ENCODE assay signal across 18 cellular contexts in the genomic region with DNA sequence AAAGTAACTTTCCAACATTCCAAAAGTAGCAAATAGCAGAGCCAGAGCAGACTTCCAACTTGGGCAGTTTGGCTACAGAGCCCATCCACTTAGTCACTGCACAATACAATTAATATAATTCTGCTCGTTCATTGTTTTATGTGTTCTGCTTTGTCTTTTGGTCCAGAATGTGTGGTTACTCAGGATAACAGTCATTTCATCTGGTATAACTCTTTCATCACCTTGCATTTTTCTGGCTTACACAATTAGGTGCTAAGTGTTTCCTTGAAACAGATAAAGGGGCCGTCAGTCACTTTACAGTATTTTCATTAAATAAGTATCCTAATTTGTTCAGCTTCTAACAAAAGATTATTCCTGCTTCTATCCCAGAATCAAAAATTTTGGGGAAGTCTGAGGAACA.
"Had no signal": no experiment of that assay in that cellular context is flagged by ENCODE, and none has a peak within 500 bp of the region (broad histone marks: within the 10 kb centered on the region; RNA-seq: fewer than 3 reads in every experiment).

No MANE protein-coding gene starts in this region.

- H3K4me1 ChIP-seq: breast epithelium, right atrium auricular region, thyroid gland, vagina had no signal

- H3K9me3 ChIP-seq: breast epithelium, right atrium auricular region, thyroid gland, vagina had no signal

- H3K4me2 ChIP-seq: hepatocyte, neural progenitor cell had no signal

- H3K9ac ChIP-seq: neural progenitor cell, parathyroid adenoma had no signal

- H3K27me3 ChIP-seq: breast epithelium, hepatocyte, neural progenitor cell, right atrium auricular region, thyroid gland, vagina had no signal

- H3K36me3 Mint-ChIP-seq: activated CD8-positive, alpha-beta memory T cell treated with anti-CD3 and anti-CD28 coated beads, Interleukin-2, amount 10 ng/mL, durations not matched to agents 7 days and 5 days; activated naive CD8-positive, alpha-beta T cell treated with anti-CD3 and anti-CD28 coated beads for 36 hours; neural progenitor cell had no signal

- FAIRE-seq: colon, small intestine had no signal

- H3K36me3 ChIP-seq: breast epithelium, neural progenitor cell, right atrium auricular region, thyroid gland, vagina had no signal

- H3K9me3 Mint-ChIP-seq: activated naive CD8-positive, alpha-beta T cell treated with anti-CD3 and anti-CD28 coated beads for 36 hours; activated T-cell treated with anti-CD3 and anti-CD28 coated beads, Interleukin-2, amount 50 U/mL, for 24 hours; neural progenitor cell had no signal

- H3K27ac ChIP-seq: breast epithelium, hepatocyte, neural progenitor cell, parathyroid adenoma, right atrium auricular region, thyroid gland, vagina had no signal

- H3K4me3 Mint-ChIP-seq: activated CD8-positive, alpha-beta memory T cell treated with anti-CD3 and anti-CD28 coated beads, Interleukin-2, amount 10 ng/mL, durations not matched to agents 7 days and 5 days; activated naive CD8-positive, alpha-beta T cell treated with anti-CD3 and anti-CD28 coated beads for 36 hours; activated T-cell treated with anti-CD3 and anti-CD28 coated beads, Interleukin-2, amount 50 U/mL, for 24 hours; neural progenitor cell had no signal

- DNase-seq: activated CD4-positive, alpha-beta T cell treated with anti-CD3 and anti-CD28 coated beads for 1 hour; activated CD4-positive, alpha-beta T cell treated with anti-CD3 and anti-CD28 coated beads, Interleukin-2, amount 50 U/mL, for 48 hours; activated CD8-positive, alpha-beta memory T cell treated with anti-CD3 and anti-CD28 coated beads, Interleukin-2, amount 10 ng/mL, durations not matched to agents 7 days and 5 days; activated effector memory CD4-positive, alpha-beta T cell treated with anti-CD3 and anti-CD28 coated beads, Interleukin-2, amount 50 U/mL, for 16 hours; activated naive CD8-positive, alpha-beta T cell treated with anti-CD3 and anti-CD28 coated beads for 36 hours; activated T-cell treated with anti-CD3 and anti-CD28 coated beads, Interleukin-2, amount 50 U/mL, for 24 hours; anterior cingulate cortex; left ventricle myocardium superior; small intestine; T-helper 9 cell; thyroid gland had no signal

- H3K27ac Mint-ChIP-seq: activated CD8-positive, alpha-beta memory T cell treated with anti-CD3 and anti-CD28 coated beads, Interleukin-2, amount 10 ng/mL, durations not matched to agents 7 days and 5 days; activated naive CD8-positive, alpha-beta T cell treated with anti-CD3 and anti-CD28 coated beads for 36 hours; activated T-cell treated with anti-CD3 and anti-CD28 coated beads, Interleukin-2, amount 50 U/mL, for 24 hours; neural progenitor cell had no signal

- H2AFZ ChIP-seq: hepatocyte, neural progenitor cell, parathyroid adenoma had no signal

- H3K27me3 Mint-ChIP-seq: activated CD8-positive, alpha-beta memory T cell treated with anti-CD3 and anti-CD28 coated beads, Interleukin-2, amount 10 ng/mL, durations not matched to agents 7 days and 5 days; activated naive CD8-positive, alpha-beta T cell treated with anti-CD3 and anti-CD28 coated beads for 36 hours; activated T-cell treated with anti-CD3 and anti-CD28 coated beads, Interleukin-2, amount 50 U/mL, for 24 hours had no signal

- H3K4me3 ChIP-seq: breast epithelium, hepatocyte, neural progenitor cell, right atrium auricular region, thyroid gland, vagina had no signal

- ATAC-seq: activated CD8-positive, alpha-beta memory T cell treated with anti-CD3 and anti-CD28 coated beads, Interleukin-2, amount 10 ng/mL, durations not matched to agents 7 days and 5 days; left ventricle myocardium superior had no signal
